Comparison of ENCODE assay signal across 1 cellular context in genomic region chr2:36246320-36246990, GRCh38.
TF ChIP-seq lines count a peak whose summit lies in the region.

No MANE protein-coding gene starts in this region.

TF ChIP-seq in WTC11, 78 proteins besides CTCF, POLR2A, EP300 and RAD21 (continued from another document):
- TF ChIP-seq ZNF532 (CRISPR knock-in tag; IDR thresholded peaks at IDR 0.05; ENCODE audit: borderline replicate concordance): no peak
- no peak for TF ChIP-seq NFATC4 (CRISPR knock-in tag; IDR thresholded peaks at IDR 0.05)
- TF ChIP-seq STAT6 (CRISPR knock-in tag; conservative IDR thresholded peaks at IDR 0.05; ENCODE audit: low read depth): no peak
- no peak for TF ChIP-seq MYBL2 (CRISPR knock-in tag; IDR thresholded peaks at IDR 0.05)
TF ChIP-seq in WTC11: peak in this region for 0.
